Comparison of ENCODE assay signal across 16 cellular contexts in genomic region chr17:82772026-82772425, GRCh38. TPM values are rescaled to one million over a fixed set of nuclear protein-coding genes. Genes with fewer than 3 reads are reported as not detected.
DNase-seq lines count a peak whose midpoint lies in the region; ATAC-seq and TF ChIP-seq lines count a peak whose summit lies in the region.
"Had no signal": no experiment of that assay in that cellular context is flagged by ENCODE, and none has a peak within 500 bp of the region (broad histone marks: within the 10 kb centered on the region; RNA-seq: fewer than 3 reads in every experiment).

No MANE protein-coding gene starts in this region.

- H3K27ac ChIP-seq in esophagus (ENCODE audit: low read depth in 2 of 2, low read length in 1 of 2) (peak overlapping the region; percentile 42 to 58), uterus (no peak overlapping the region)
- H3K27ac ChIP-seq: heart right ventricle, PC-9, tibial artery, WERI-Rb-1 had no signal

- no peak overlapping the region for H3K4me3 ChIP-seq in esophagus (ENCODE audit: low read depth in 1 of 2, low read length in 2 of 2)
- H3K4me3 ChIP-seq in mucosa of stomach (ENCODE audit: low read length) = peak overlapping the region; percentile 26
- no peak overlapping the region for H3K4me3 ChIP-seq in uterus
- H3K4me3 ChIP-seq: heart right ventricle, PC-9, tibial artery had no signal

- WGBS in esophagus, 2 donors = 52 to 63% methylated on average over 3 of the region's 3 CpGs

- H3K4me1 ChIP-seq in esophagus (ENCODE audit: control insufficient read depth in 2 of 2, insufficient read depth in 2 of 2, low read length in 1 of 2) (peaks cover 2 to 7% of the 10 kb centered on the region in 2 donors), mucosa of stomach (ENCODE audit: control insufficient read depth, insufficient read depth, low read length) (peaks cover 32% of the 10 kb centered on the region), uterus (no peaks in the 10 kb centered on the region)

- ATAC-seq in GM21825 (IDR thresholded peaks at IDR 0.05; ENCODE audit: unreplicated experiment) = no peak

- no peak for TF ChIP-seq POLR2A in uterus (IDR thresholded peaks at IDR 0.05)
- no peak for TF ChIP-seq POLR2A in erythroblast (IDR thresholded peaks at IDR 0.05; ENCODE audit: low read length)

- H3K36me3 ChIP-seq in esophagus (ENCODE audit: control insufficient read depth in 2 of 2, insufficient read depth in 2 of 2, low read length in 1 of 2) (peaks cover 8 to 21% of the 10 kb centered on the region in 2 donors), mucosa of stomach (ENCODE audit: control insufficient read depth, insufficient read depth, low read length) (no peaks in the 10 kb centered on the region), uterus (no peaks in the 10 kb centered on the region)

- intact Hi-C loops in uterus (cut with DNase I; ENCODE audit: low total_unique reads) = loop anchor here (10.0 kb wide), 1 partner anchor 417 kb away; the partner anchor contains the start of gene TEX19

- DNase-seq in DMS53 (lab: John Stamatoyannopoulos, UW) = peak; percentile 65
- DNase-seq in NCI-H460 (ENCODE audit: extremely low read depth, low read depth) = peak; percentile 14
- DNase-seq in uterus = no peak
- DNase-seq in NOMO-1 (lab: John Stamatoyannopoulos, UW; ENCODE audit: unreplicated experiment in 2 of 2) = no peak
- DNase-seq in erythroblast (lab: John Stamatoyannopoulos, UW) = no peak
- DNase-seq: activated T-cell treated with anti-CD3 and anti-CD28 coated beads for 4 hours; central memory CD4-positive, alpha-beta T cell; heart right ventricle; midbrain; NCI-H2107; tibial artery; WERI-Rb-1 had no signal

- H3K9me3 ChIP-seq in esophagus (ENCODE audit: control insufficient read depth in 2 of 2, insufficient read depth in 1 of 2, low read depth in 1 of 2, low read length in 1 of 2) (no peaks in the 10 kb centered on the region), mucosa of stomach (ENCODE audit: control insufficient read depth, low read length) (no peaks in the 10 kb centered on the region), uterus (no peaks in the 10 kb centered on the region)
- H3K9me3 ChIP-seq: heart right ventricle, tibial artery had no signal

- TF ChIP-seq CTCF in uterus (IDR thresholded peaks at IDR 0.05) = no peak

- H3K27me3 ChIP-seq in esophagus (ENCODE audit: control insufficient read depth in 1 of 2, insufficient read depth in 2 of 2, low read length in 2 of 2) (no peaks in the 10 kb centered on the region), mucosa of stomach (ENCODE audit: control insufficient read depth, insufficient read depth, low read length) (no peaks in the 10 kb centered on the region), uterus (no peaks in the 10 kb centered on the region)
- H3K27me3 ChIP-seq: heart right ventricle, tibial artery had no signal

- peak overlapping the region; percentile 60 for H3K9ac ChIP-seq in mucosa of stomach (ENCODE audit: low read length)

RNA-seq across cellular contexts. Expression of gene TBCD, which starts 20.2 kb away (rescaled TPM):
- total RNA-seq in NCI-H460 (2014; rRNA removed; shearing (Covaris generic)) = 17.4 and 20.7 TPM in 2 replicates
- 79.5 and 104 TPM in 2 replicates for polyA plus RNA-seq in NCI-H460 (2014; cell fraction: nucleus; rRNA removed)
- polyA plus RNA-seq in esophagus = 10 to 100 TPM; 54.4 to 62.8 TPM
- total RNA-seq in uterus = 100 to 1,000 TPM in 1 of 4 donors, 10 to 100 TPM in 3; 35.9 to 142 (median 61.3) TPM

RNA-seq across cellular contexts. Expression of gene FN3K, which starts 36.6 kb away (rescaled TPM):
- total RNA-seq in NCI-H460 (2014; rRNA removed; shearing (Covaris generic)) = 1.5 and 3.1 TPM in 2 replicates
- 0.97 and 1.2 TPM in 2 replicates for polyA plus RNA-seq in NCI-H460 (2014; cell fraction: nucleus; rRNA removed)
- 1 to 10 TPM; 2.7 to 3.7 TPM for polyA plus RNA-seq in esophagus
- total RNA-seq in uterus = 10 to 100 TPM in 2 of 4 donors, 1 to 10 TPM in 2; 1.8 to 26.3 (median 7.1) TPM

RNA-seq across cellular contexts. Expression of gene FN3KRP, which starts 55.5 kb away (rescaled TPM):
- total RNA-seq in NCI-H460 (2014; rRNA removed; shearing (Covaris generic)) = 10.6 and 16.4 TPM in 2 replicates
- 20.6 and 23.2 TPM in 2 replicates for polyA plus RNA-seq in NCI-H460 (2014; cell fraction: nucleus; rRNA removed)
- 10 to 100 TPM; 15.6 to 19.0 TPM for polyA plus RNA-seq in esophagus
- total RNA-seq in uterus = 10 to 100 TPM in 3 of 4 donors, 1 to 10 TPM in 1; 1.2 to 97.6 (median 32.7) TPM

Comparison
In these comparisons a context has a peak if more than half of its experiments do, and no peak if none do; other contexts are left out.
1. DNase-seq: peak in DMS53 (single experiment) and NCI-H460 (single experiment); none in uterus (0 of 2), NOMO-1 (0 of 2) and erythroblast (0 of 2).
2. H3K27ac ChIP-seq: peak in esophagus (2 of 2); none in uterus (0 of 2).